Comparison of ENCODE assay signal across 15 cellular contexts in genomic region chr13:45257638-45258338, GRCh38. TPM values are rescaled to one million over a fixed set of nuclear protein-coding genes. Genes with fewer than 3 reads are reported as not detected.
A peak's percentile ranks its signal among the peaks of the same experiment; 100 is the strongest.
DNase-seq lines count a peak whose midpoint lies in the region; ATAC-seq and TF ChIP-seq lines count a peak whose summit lies in the region.
"Had no signal": no experiment of that assay in that cellular context is flagged by ENCODE, and none has a peak within 500 bp of the region (broad histone marks: within the 10 kb centered on the region; RNA-seq: fewer than 3 reads in every experiment).

No MANE protein-coding gene starts in this region.

- H3K79me2 ChIP-seq in PC-9 (ENCODE audit: low read depth): peaks cover 12% of the 10 kb centered on the region; the same call in 1 of the 2 replicates
- H3K79me2 ChIP-seq: parathyroid adenoma had no signal

- H3K4me3 ChIP-seq in PC-9 (no peak overlapping the region), epithelial cell of esophagus (ENCODE audit: low read length) (no peak overlapping the region), WERI-Rb-1 (ENCODE audit: low read depth, low read length) (no peak overlapping the region)
- H3K4me3 ChIP-seq: breast epithelium, vagina had no signal

- no peak overlapping the region for H2AFZ ChIP-seq in PC-9
- H2AFZ ChIP-seq: parathyroid adenoma had no signal

- H3K9me3 ChIP-seq in PC-9 (ENCODE audit: insufficient read depth, low read depth): no peaks in the 10 kb centered on the region
- H3K9me3 ChIP-seq in WERI-Rb-1 (ENCODE audit: severe bottlenecking): no peaks in the 10 kb centered on the region
- H3K9me3 ChIP-seq: breast epithelium, vagina had no signal

- BruUV-seq in PC-9 (replicated peaks; lab: Mats Ljungman, UMichigan): no TSS peak

- CTCF ChIA-PET in PC-9 (lab: Charles Lee): no interaction called here

- 0 out of 2 replicates have a peak overlapping the region, but pooled peaks have one; percentile 6 for H3K4me2 ChIP-seq in PC-9

- H3F3A ChIP-seq in PC-9 (ENCODE audit: insufficient read depth, low read depth): peaks cover 24% of the 10 kb centered on the region

- no peaks in the 10 kb centered on the region for H3K9me2 ChIP-seq in PC-9 (ENCODE audit: insufficient read depth)

- H3K36me3 ChIP-seq in PC-9 (ENCODE audit: low read depth) (peaks cover 30% of the 10 kb centered on the region), WERI-Rb-1 (peaks cover 17% of the 10 kb centered on the region)
- H3K36me3 ChIP-seq: breast epithelium had no signal

- no peaks in the 10 kb centered on the region for H4K20me1 ChIP-seq in PC-9 (ENCODE audit: insufficient read depth)

- DNase-seq in A172 (ENCODE audit: low spot score) (peak; percentile 34), GM13976 (ENCODE audit: low spot score) (peak; percentile 64), PC-9 (no peak), epithelial cell of esophagus (ENCODE audit: low read depth) (peak; percentile 54), activated gamma-delta T cell treated with Interleukin-2 at 50 U/mL for 16 hours (no peak), SKM-1 (lab: John Stamatoyannopoulos, UW; ENCODE audit: unreplicated experiment) (no peak), WERI-Rb-1 (no peak)
- DNase-seq: activated T-cell treated with anti-CD3 and anti-CD28 coated beads, Interleukin-2, amount 50 U/mL, for 1 hour; NCI-H345 had no signal

- ATAC-seq in HG03097 (IDR thresholded peaks at IDR 0.05; ENCODE audit: low FRiP score, unreplicated experiment): no peak
- ATAC-seq: stimulated activated memory B cell treated with anti-CD40 and anti-IgM and Interleukin-4, amounts not matched to agents 10 μg/mL and 1 μg/mL and 100 μg/mL, for 72 hours had no signal

- POLR2A ChIA-PET in PC-9 (lab: Charles Lee; ENCODE audit: unreplicated experiment): interaction anchor here (0.6 kb wide), 1 partner anchor 202 kb away, joined by 9 read pairs; no protein-coding TSS in a partner anchor

- intact Hi-C loops in PC-9 (cut with micrococcal nuclease; ENCODE audit: unreplicated experiment): loop anchor here (10.0 kb wide), 1 partner anchor 53 kb away; the partner anchor contains the start of gene KCTD4

- H3K27me3 ChIP-seq in PC-9 (ENCODE audit: insufficient read depth, low read depth) (no peaks in the 10 kb centered on the region), WERI-Rb-1 (ENCODE audit: insufficient read depth, low read depth, severe bottlenecking) (no peaks in the 10 kb centered on the region)
- H3K27me3 ChIP-seq: breast epithelium, vagina had no signal

- in situ Hi-C loops in GM13976 (cut with MboI; ENCODE audit: low sequenced_read_pairs, unreplicated experiment): no loop called here

- H3K4me1 ChIP-seq in PC-9 (replicated peaks; ENCODE audit: insufficient read depth): peaks cover 46% of the 10 kb centered on the region
- H3K4me1 ChIP-seq: breast epithelium, parathyroid adenoma had no signal

- H3K27ac ChIP-seq in PC-9 (peak overlapping the region; percentile 24; the same call in 1 of the 2 replicates), WERI-Rb-1 (no peak overlapping the region)
- H3K27ac ChIP-seq: breast epithelium, parathyroid adenoma, vagina had no signal

- TF ChIP-seq CTCF in GM13976 (IDR thresholded peaks at IDR 0.05; ENCODE audit: borderline replicate concordance, control extremely low read depth, extremely low read depth, insufficient read depth, missing control alignments) (no peak), PC-9 (conservative IDR thresholded peaks at IDR 0.05) (no peak), epithelial cell of esophagus (IDR thresholded peaks at IDR 0.05; ENCODE audit: insufficient read depth, low read depth, low read length, missing control alignments) (no peak), WERI-Rb-1 (IDR thresholded peaks at IDR 0.05; ENCODE audit: low read depth, low read length) (no peak)

RNA-seq across cellular contexts. Expression of gene KCTD4, which starts 56.9 kb away (rescaled TPM):
- total RNA-seq in A172 (2014; rRNA removed; shearing (Covaris generic)): 0.29 TPM in 1 of 2 replicates, not detected in the other
- total RNA-seq in PC-9 (2021): not detected in 2 replicates
- total RNA-seq: lung microvascular endothelial cell, vagina had no signal

Comparison
In these comparisons a context has a peak if more than half of its experiments do, and no peak if none do; other contexts are left out.
1. DNase-seq: peak in A172 (single experiment), GM13976 (single experiment) and epithelial cell of esophagus (single experiment); none in PC-9 (0 of 2), activated gamma-delta T cell treated with Interleukin-2 at 50 U/mL for 16 hours (single experiment), SKM-1 (single experiment) and WERI-Rb-1 (single experiment).